In genomic region chr13:42405665-42406390, GRCh38 we compare ENCODE assay signal across 8 cellular contexts.
DNase-seq lines count a peak whose midpoint lies in the region; ATAC-seq and TF ChIP-seq lines count a peak whose summit lies in the region.

No MANE protein-coding gene starts in this region.

- DNase-seq in activated CD4-positive, CD25-positive, alpha-beta regulatory T cell treated with anti-CD3 and anti-CD28 coated beads, Interleukin-2, amount 50 U/mL, for 72 hours, result peak; percentile 46
- DNase-seq in germinal center (ENCODE audit: low spot score) (peak; percentile 9), MM.1S (no peak), NCI-H69 (lab: John Stamatoyannopoulos, UW) (no peak), KG1 (lab: John Stamatoyannopoulos, UW) (no peak)
- DNase-seq in NK-92 treated with Interleukin-12 subunit alpha and Interleukin-12 subunit beta, amount 100 ng/mL, for 24 hours (lab: John Stamatoyannopoulos, UW), result no peak

- H3K9me3 ChIP-seq in MM.1S (replicated peaks; ENCODE audit: insufficient read depth, low read length), result no peaks in the 10 kb centered on the region

- no peak overlapping the region for H3K9ac ChIP-seq in MM.1S (ENCODE audit: low read length)

- ATAC-seq in GM18519 (IDR thresholded peaks at IDR 0.05; ENCODE audit: low FRiP score, unreplicated experiment) (peak; percentile 67), HG02840 (IDR thresholded peaks at IDR 0.05; ENCODE audit: low FRiP score, unreplicated experiment) (peak; percentile 68)

- H3K36me3 ChIP-seq in MM.1S (replicated peaks; ENCODE audit: insufficient read depth, low read length), result no peaks in the 10 kb centered on the region

- H4K20me1 ChIP-seq in MM.1S (ENCODE audit: insufficient read depth, low read length), result no peaks in the 10 kb centered on the region

- no peaks in the 10 kb centered on the region for H3F3A ChIP-seq in MM.1S (ENCODE audit: insufficient read depth, low read length)

- H3K9me2 ChIP-seq in MM.1S (replicated peaks; ENCODE audit: insufficient read depth, low read length), result no peaks in the 10 kb centered on the region

- H3K27me3 ChIP-seq in MM.1S (replicated peaks; ENCODE audit: insufficient read depth, low read length), result no peaks in the 10 kb centered on the region

- H3K27ac ChIP-seq in MM.1S (ENCODE audit: low read length), result no peak overlapping the region

- no peak overlapping the region for H2AFZ ChIP-seq in MM.1S (ENCODE audit: low read length)

- TF ChIP-seq CTCF in MM.1S (IDR thresholded peaks at IDR 0.05; ENCODE audit: low read length), result no peak

- no peak overlapping the region for H3K4me3 ChIP-seq in MM.1S (ENCODE audit: low read length)

- H3K4me2 ChIP-seq in MM.1S (ENCODE audit: low read depth, low read length), result no peak overlapping the region

- H3K4me1 ChIP-seq in MM.1S (ENCODE audit: low read length), result no peaks in the 10 kb centered on the region

- no peaks in the 10 kb centered on the region for H3K79me2 ChIP-seq in MM.1S (ENCODE audit: low read length)

Comparison
In these comparisons a context has a peak if more than half of its experiments do, and no peak if none do; other contexts are left out.
1. DNase-seq: peak in activated CD4-positive, CD25-positive, alpha-beta regulatory T cell treated with anti-CD3 and anti-CD28 coated beads, Interleukin-2, amount 50 U/mL, for 72 hours (single experiment) and germinal center (single experiment); none in NK-92 treated with Interleukin-12 subunit alpha and Interleukin-12 subunit beta, amount 100 ng/mL, for 24 hours (single experiment), MM.1S (single experiment), NCI-H69 (single experiment) and KG1 (single experiment).